In the genomic region with DNA sequence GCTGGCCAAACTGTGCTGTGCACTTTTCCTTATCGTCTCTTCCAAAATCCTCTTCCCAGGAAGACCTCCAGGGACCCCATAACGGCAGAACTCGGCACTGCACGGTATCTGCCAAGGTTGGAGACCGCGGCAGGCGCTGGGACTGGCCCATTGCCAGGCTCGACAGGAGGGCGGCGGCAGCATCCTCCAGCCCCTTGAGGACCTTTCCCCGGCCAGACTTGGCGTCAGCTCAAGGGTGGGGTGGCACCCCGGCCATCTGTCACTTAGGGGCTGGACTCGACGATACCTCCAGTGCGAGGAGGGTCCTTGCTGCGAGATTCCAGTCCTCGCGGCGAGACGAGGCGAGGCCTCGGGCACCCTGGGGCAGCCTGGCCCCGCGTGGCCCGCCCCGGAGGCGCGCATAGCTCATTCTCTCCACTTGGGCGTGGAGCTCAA, we compare ENCODE assay signal across 1 cellular context.
TF ChIP-seq lines count a peak whose summit lies in the region.

No MANE protein-coding gene starts in this region.

TF ChIP-seq in HepG2, 621 proteins besides CTCF, POLR2A, EP300 and RAD21 (continued from another document and continues in another):
- TF ChIP-seq IKZF4 (CRISPR knock-in tag; IDR thresholded peaks at IDR 0.05; ENCODE audit: borderline replicate concordance, low read depth, not compliant biosample characterization): no peak
- TF ChIP-seq, protein P1, sequence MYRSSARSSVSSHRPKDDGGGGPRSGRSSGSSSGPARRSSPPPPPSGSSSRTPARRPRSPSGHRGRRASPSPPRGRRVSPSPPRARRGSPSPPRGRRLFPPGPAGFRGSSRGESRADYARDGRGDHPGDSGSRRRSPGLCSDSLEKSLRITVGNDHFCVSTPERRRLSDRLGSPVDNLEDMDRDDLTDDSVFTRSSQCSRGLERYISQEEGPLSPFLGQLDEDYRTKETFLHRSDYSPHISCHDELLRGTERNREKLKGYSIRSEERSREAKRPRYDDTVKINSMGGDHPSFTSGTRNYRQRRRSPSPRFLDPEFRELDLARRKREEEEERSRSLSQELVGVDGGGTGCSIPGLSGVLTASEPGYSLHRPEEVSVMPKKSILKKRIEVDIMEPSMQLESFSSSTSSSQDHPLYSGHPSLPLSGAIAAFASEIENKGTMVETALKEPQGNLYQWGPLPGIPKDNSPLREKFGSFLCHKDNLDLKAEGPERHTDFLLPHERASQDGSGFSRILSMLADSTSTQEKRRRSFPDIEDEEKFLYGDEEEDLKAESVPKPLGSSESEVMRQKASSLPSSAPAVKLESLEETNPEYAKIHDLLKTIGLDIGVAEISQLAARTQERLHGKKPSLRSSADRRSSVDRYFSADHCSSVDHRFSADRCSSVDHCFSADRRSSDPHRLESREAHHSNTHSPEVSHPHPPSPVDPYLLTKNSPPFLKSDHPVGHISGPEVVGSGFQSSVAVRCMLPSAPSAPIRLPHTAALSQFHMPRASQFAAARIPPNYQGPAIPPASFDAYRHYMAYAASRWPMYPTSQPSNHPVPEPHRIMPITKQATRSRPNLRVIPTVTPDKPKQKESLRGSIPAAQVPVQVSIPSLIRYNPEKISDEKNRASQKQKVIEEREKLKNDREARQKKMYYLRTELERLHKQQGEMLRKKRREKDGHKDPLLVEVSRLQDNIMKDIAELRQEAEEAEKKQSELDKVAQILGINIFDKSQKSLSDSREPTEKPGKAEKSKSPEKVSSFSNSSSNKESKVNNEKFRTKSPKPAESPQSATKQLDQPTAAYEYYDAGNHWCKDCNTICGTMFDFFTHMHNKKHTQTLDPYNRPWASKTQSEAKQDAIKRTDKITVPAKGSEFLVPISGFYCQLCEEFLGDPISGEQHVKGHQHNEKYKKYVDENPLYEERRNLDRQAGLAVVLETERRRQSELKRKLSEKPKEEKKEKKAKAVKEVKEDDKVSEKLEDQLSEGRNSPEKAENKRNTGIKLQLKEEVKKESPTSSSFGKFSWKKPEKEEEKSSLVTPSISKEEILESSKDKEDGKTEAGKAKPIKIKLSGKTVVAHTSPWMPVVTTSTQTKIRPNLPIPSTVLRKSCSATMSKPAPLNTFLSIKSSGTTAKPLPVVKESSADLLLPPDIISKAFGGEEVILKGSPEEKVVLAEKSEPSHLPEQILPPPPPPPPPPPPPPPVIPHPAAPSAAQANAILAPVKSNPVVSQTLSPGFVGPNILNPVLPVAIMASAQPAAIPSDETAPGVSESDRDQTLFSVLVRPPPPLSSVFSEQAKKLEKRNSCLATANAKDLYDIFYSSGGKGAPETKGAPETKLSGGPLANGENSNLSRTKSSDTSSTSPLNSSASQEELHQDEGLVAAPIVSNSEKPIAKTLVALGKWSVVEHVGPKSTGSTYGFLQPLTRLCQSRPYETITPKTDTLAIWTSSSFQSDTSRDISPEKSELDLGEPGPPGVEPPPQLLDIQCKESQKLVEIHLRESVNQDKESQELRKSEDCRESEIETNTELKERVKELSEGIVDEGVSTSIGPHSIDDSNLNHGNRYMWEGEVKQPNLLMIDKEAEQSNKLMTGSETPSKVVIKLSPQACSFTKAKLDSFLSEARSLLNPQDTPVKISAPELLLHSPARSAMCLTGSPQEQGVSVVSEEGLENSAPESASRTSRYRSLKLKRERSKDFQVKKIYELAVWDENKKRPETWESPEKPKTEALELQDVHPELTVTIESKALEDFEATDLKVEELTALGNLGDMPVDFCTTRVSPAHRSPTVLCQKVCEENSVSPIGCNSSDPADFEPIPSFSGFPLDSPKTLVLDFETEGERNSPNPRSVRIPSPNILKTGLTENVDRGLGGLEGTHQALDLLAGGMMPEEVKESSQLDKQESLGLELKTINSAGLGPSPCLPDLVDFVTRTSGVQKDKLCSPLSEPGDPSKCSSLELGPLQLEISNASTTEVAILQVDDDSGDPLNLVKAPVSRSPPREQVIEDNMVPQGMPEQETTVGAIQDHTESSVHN (CRISPR knock-in tag; IDR thresholded peaks at IDR 0.05): no peak
- no peak for TF ChIP-seq ZFP36 (IDR thresholded peaks at IDR 0.05; ENCODE audit: borderline replicate concordance, low read depth, low read length, partially characterized antibody)
- no peak for TF ChIP-seq ZNF713 (CRISPR knock-in tag; IDR thresholded peaks at IDR 0.05)
- TF ChIP-seq, protein P2, sequence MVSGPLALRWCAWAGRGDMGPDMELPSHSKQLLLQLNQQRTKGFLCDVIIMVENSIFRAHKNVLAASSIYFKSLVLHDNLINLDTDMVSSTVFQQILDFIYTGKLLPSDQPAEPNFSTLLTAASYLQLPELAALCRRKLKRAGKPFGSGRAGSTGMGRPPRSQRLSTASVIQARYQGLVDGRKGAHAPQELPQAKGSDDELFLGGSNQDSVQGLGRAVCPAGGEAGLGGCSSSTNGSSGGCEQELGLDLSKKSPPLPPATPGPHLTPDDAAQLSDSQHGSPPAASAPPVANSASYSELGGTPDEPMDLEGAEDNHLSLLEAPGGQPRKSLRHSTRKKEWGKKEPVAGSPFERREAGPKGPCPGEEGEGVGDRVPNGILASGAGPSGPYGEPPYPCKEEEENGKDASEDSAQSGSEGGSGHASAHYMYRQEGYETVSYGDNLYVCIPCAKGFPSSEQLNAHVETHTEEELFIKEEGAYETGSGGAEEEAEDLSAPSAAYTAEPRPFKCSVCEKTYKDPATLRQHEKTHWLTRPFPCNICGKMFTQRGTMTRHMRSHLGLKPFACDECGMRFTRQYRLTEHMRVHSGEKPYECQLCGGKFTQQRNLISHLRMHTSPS (CRISPR knock-in tag; IDR thresholded peaks at IDR 0.05; ENCODE audit: low read depth): no peak
- no peak for TF ChIP-seq ZNF891 (CRISPR knock-in tag; IDR thresholded peaks at IDR 0.05)
- no peak for TF ChIP-seq RARG (CRISPR knock-in tag; IDR thresholded peaks at IDR 0.05; ENCODE audit: low read depth)
- no peak for TF ChIP-seq MXI1 (IDR thresholded peaks at IDR 0.05; ENCODE audit: borderline replicate concordance, low read depth, low read length)
- no peak for TF ChIP-seq XBP1 (CRISPR knock-in tag; IDR thresholded peaks at IDR 0.05)
- TF ChIP-seq ATM (IDR thresholded peaks at IDR 0.05; ENCODE audit: borderline replicate concordance): no peak
- no peak for TF ChIP-seq SP140L (CRISPR knock-in tag; IDR thresholded peaks at IDR 0.05; ENCODE audit: borderline replicate concordance)
- no peak for TF ChIP-seq TCF12 (IDR thresholded peaks at IDR 0.05)
- TF ChIP-seq TCF12 (CRISPR knock-in tag; IDR thresholded peaks at IDR 0.05): no peak
- TF ChIP-seq HMGA1 (CRISPR knock-in tag; conservative IDR thresholded peaks at IDR 0.05): no peak
- TF ChIP-seq, protein P3, sequence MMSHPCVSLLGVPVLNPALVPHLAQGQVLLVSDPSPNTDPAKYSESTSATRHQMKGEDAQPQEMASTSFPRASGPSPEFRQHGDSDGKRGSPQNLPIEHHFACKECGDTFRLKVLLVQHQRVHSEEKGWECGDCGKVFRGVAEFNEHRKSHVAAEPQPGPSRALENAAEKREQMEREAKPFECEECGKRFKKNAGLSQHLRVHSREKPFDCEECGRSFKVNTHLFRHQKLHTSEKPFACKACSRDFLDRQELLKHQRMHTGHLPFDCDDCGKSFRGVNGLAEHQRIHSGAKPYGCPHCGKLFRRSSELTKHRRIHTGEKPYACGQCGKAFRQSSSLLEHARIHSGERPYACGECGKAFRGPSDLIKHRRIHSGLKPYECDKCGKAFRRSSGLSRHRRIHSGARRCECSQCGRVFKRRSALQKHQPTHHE (CRISPR knock-in tag; IDR thresholded peaks at IDR 0.05; ENCODE audit: borderline replicate concordance): 0 out of 2 replicates have a peak, but pooled peaks have one; percentile 51
- no peak; the same call in 1 of the 2 replicates for TF ChIP-seq ZBTB3 (CRISPR knock-in tag; IDR thresholded peaks at IDR 0.05; ENCODE audit: borderline replicate concordance, low read depth)
- TF ChIP-seq, protein P4, sequence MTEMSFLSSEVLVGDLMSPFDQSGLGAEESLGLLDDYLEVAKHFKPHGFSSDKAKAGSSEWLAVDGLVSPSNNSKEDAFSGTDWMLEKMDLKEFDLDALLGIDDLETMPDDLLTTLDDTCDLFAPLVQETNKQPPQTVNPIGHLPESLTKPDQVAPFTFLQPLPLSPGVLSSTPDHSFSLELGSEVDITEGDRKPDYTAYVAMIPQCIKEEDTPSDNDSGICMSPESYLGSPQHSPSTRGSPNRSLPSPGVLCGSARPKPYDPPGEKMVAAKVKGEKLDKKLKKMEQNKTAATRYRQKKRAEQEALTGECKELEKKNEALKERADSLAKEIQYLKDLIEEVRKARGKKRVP (CRISPR knock-in tag; IDR thresholded peaks at IDR 0.05): no peak
- TF ChIP-seq ZSCAN25 (CRISPR knock-in tag; IDR thresholded peaks at IDR 0.05): 0 out of 2 replicates have a peak, but pooled peaks have one; percentile 1
- TF ChIP-seq, protein P5, sequence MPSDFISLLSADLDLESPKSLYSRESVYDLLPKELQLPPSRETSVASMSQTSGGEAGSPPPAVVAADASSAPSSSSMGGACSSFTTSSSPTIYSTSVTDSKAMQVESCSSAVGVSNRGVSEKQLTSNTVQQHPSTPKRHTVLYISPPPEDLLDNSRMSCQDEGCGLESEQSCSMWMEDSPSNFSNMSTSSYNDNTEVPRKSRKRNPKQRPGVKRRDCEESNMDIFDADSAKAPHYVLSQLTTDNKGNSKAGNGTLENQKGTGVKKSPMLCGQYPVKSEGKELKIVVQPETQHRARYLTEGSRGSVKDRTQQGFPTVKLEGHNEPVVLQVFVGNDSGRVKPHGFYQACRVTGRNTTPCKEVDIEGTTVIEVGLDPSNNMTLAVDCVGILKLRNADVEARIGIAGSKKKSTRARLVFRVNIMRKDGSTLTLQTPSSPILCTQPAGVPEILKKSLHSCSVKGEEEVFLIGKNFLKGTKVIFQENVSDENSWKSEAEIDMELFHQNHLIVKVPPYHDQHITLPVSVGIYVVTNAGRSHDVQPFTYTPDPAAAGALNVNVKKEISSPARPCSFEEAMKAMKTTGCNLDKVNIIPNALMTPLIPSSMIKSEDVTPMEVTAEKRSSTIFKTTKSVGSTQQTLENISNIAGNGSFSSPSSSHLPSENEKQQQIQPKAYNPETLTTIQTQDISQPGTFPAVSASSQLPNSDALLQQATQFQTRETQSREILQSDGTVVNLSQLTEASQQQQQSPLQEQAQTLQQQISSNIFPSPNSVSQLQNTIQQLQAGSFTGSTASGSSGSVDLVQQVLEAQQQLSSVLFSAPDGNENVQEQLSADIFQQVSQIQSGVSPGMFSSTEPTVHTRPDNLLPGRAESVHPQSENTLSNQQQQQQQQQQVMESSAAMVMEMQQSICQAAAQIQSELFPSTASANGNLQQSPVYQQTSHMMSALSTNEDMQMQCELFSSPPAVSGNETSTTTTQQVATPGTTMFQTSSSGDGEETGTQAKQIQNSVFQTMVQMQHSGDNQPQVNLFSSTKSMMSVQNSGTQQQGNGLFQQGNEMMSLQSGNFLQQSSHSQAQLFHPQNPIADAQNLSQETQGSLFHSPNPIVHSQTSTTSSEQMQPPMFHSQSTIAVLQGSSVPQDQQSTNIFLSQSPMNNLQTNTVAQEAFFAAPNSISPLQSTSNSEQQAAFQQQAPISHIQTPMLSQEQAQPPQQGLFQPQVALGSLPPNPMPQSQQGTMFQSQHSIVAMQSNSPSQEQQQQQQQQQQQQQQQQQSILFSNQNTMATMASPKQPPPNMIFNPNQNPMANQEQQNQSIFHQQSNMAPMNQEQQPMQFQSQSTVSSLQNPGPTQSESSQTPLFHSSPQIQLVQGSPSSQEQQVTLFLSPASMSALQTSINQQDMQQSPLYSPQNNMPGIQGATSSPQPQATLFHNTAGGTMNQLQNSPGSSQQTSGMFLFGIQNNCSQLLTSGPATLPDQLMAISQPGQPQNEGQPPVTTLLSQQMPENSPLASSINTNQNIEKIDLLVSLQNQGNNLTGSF (CRISPR knock-in tag; IDR thresholded peaks at IDR 0.05): peak; percentile 21; the same call in 1 of the 2 replicates
- no peak for TF ChIP-seq TCF7L2 (IDR thresholded peaks at IDR 0.05; ENCODE audit: low read depth, low read length)
- TF ChIP-seq GLI4 (CRISPR knock-in tag; IDR thresholded peaks at IDR 0.05; ENCODE audit: borderline replicate concordance): no peak
- no peak for TF ChIP-seq PHF5A (CRISPR knock-in tag; IDR thresholded peaks at IDR 0.05; ENCODE audit: low read depth, unreplicated experiment)
- no peak for TF ChIP-seq FOXA3 (CRISPR knock-in tag; IDR thresholded peaks at IDR 0.05)
- TF ChIP-seq SMC3 (IDR thresholded peaks at IDR 0.05; ENCODE audit: low read length): no peak
- TF ChIP-seq, protein P6, sequence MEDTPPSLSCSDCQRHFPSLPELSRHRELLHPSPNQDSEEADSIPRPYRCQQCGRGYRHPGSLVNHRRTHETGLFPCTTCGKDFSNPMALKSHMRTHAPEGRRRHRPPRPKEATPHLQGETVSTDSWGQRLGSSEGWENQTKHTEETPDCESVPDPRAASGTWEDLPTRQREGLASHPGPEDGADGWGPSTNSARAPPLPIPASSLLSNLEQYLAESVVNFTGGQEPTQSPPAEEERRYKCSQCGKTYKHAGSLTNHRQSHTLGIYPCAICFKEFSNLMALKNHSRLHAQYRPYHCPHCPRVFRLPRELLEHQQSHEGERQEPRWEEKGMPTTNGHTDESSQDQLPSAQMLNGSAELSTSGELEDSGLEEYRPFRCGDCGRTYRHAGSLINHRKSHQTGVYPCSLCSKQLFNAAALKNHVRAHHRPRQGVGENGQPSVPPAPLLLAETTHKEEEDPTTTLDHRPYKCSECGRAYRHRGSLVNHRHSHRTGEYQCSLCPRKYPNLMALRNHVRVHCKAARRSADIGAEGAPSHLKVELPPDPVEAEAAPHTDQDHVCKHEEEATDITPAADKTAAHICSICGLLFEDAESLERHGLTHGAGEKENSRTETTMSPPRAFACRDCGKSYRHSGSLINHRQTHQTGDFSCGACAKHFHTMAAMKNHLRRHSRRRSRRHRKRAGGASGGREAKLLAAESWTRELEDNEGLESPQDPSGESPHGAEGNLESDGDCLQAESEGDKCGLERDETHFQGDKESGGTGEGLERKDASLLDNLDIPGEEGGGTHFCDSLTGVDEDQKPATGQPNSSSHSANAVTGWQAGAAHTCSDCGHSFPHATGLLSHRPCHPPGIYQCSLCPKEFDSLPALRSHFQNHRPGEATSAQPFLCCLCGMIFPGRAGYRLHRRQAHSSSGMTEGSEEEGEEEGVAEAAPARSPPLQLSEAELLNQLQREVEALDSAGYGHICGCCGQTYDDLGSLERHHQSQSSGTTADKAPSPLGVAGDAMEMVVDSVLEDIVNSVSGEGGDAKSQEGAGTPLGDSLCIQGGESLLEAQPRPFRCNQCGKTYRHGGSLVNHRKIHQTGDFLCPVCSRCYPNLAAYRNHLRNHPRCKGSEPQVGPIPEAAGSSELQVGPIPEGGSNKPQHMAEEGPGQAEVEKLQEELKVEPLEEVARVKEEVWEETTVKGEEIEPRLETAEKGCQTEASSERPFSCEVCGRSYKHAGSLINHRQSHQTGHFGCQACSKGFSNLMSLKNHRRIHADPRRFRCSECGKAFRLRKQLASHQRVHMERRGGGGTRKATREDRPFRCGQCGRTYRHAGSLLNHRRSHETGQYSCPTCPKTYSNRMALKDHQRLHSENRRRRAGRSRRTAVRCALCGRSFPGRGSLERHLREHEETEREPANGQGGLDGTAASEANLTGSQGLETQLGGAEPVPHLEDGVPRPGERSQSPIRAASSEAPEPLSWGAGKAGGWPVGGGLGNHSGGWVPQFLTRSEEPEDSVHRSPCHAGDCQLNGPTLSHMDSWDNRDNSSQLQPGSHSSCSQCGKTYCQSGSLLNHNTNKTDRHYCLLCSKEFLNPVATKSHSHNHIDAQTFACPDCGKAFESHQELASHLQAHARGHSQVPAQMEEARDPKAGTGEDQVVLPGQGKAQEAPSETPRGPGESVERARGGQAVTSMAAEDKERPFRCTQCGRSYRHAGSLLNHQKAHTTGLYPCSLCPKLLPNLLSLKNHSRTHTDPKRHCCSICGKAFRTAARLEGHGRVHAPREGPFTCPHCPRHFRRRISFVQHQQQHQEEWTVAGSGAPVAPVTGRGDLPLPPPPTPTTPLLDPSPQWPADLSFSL (CRISPR knock-in tag; IDR thresholded peaks at IDR 0.05): no peak
- no peak for TF ChIP-seq TRIM24 (CRISPR knock-in tag; IDR thresholded peaks at IDR 0.05)
- TF ChIP-seq ZNF557 (CRISPR knock-in tag; IDR thresholded peaks at IDR 0.05): no peak
- 0 out of 2 replicates have a peak, but pooled peaks have one; percentile 1 for TF ChIP-seq PHF8 (CRISPR knock-in tag; IDR thresholded peaks at IDR 0.05)
- TF ChIP-seq ZNF251 (CRISPR knock-in tag; IDR thresholded peaks at IDR 0.05): no peak
- no peak for TF ChIP-seq SOX13 (IDR thresholded peaks at IDR 0.05)
- TF ChIP-seq SOX13 (CRISPR knock-in tag; conservative IDR thresholded peaks at IDR 0.05 in 1 of 2, IDR thresholded peaks at IDR 0.05 in 1 of 2): no peak
- no peak for TF ChIP-seq ZNF660 (CRISPR knock-in tag; IDR thresholded peaks at IDR 0.05; ENCODE audit: borderline replicate concordance, low read depth)
